ENCODE assay signal across 8 cellular contexts in genomic region chr2:7097353-7097895, GRCh38.
DNase-seq lines count a peak whose midpoint lies in the region; ATAC-seq and TF ChIP-seq lines count a peak whose summit lies in the region.

No MANE protein-coding gene starts in this region.

- peak; percentile 97 for TF ChIP-seq CTCF in AG10803 (conservative IDR thresholded peaks at IDR 0.05; ENCODE audit: low read length)

- H3K4me3 ChIP-seq in AG10803 (ENCODE audit: low read length), result 0 out of 2 replicates have a peak overlapping the region, but pooled peaks have one; percentile 15

- ATAC-seq in GM18907 (IDR thresholded peaks at IDR 0.05; ENCODE audit: unreplicated experiment), result peak; percentile 91
- peak; percentile 85 for ATAC-seq in HG03108 (IDR thresholded peaks at IDR 0.05; ENCODE audit: unreplicated experiment)

- peak; percentile 50 for DNase-seq in AG10803 (ENCODE audit: low read depth)
- DNase-seq in NCI-H2171 treated with DMSO at 0.1 percent for 48 hours (lab: John Stamatoyannopoulos, UW), result peak; percentile 90
- peak; percentile 24 to 63 (median 42) for DNase-seq in activated CD4-positive, CD25-positive, alpha-beta regulatory T cell (lab: John Stamatoyannopoulos, UW)
- DNase-seq in caudate nucleus (lab: John Stamatoyannopoulos, UW), result peak in 52 of 61 donors; percentile 9 to 75 (median 37)
- peak; percentile 27 for DNase-seq in kidney glomerular epithelial cell (lab: John Stamatoyannopoulos, UW)
- DNase-seq in stimulated activated CD4-positive, alpha-beta T cell treated with anti-CD3 and anti-CD28 coated beads, Interleukin-2, amount 100 ng/mL, for 24 hours, result peak; percentile 81 to 82

- H3K27ac ChIP-seq in caudate nucleus (ENCODE audit: low read depth, low read length), result no peak overlapping the region

Comparison
In these comparisons a context has a peak if more than half of its experiments do, and no peak if none do; other contexts are left out.
1. DNase-seq: peak in every context shown above with its lines; median percentile 90 in NCI-H2171 treated with DMSO at 0.1 percent for 48 hours; 82 in stimulated activated CD4-positive, alpha-beta T cell treated with anti-CD3 and anti-CD28 coated beads, Interleukin-2, amount 100 ng/mL, for 24 hours; 50 in AG10803; 42 in activated CD4-positive, CD25-positive, alpha-beta regulatory T cell; 37 in caudate nucleus; 27 in kidney glomerular epithelial cell.